8 cellular contexts compared by ENCODE assay signal in genomic region chr3:107235193-107235922, GRCh38.
DNase-seq lines count a peak whose midpoint lies in the region; ATAC-seq and TF ChIP-seq lines count a peak whose summit lies in the region.

No MANE protein-coding gene starts in this region.

- peaks cover 26% of the 10 kb centered on the region for H3K4me1 Mint-ChIP-seq in WTC11
- peaks cover 10% of the 10 kb centered on the region for H3K4me1 Mint-ChIP-seq in stimulated activated memory B cell treated with anti-CD40 and anti-IgM and Interleukin-4, amounts not matched to agents 10 μg/mL and 1 μg/mL and 100 μg/mL, for 72 hours

- H3K4me3 Mint-ChIP-seq in WTC11, result peak overlapping the region; percentile 1
- peak overlapping the region; percentile 53 for H3K4me3 Mint-ChIP-seq in stimulated activated memory B cell treated with anti-CD40 and anti-IgM and Interleukin-4, amounts not matched to agents 10 μg/mL and 1 μg/mL and 100 μg/mL, for 72 hours

- POLR2A ChIA-PET in A673 (lab: Charles Lee; ENCODE audit: low non-redundant PET) (no interaction called here), WTC11 (lab: Charles Lee) (no interaction called here)

- H3K36me3 Mint-ChIP-seq in WTC11, result 0 out of 2 replicates have a peak, but pooled peaks cover 2% of the 10 kb centered on the region
- no peaks in the 10 kb centered on the region for H3K36me3 Mint-ChIP-seq in stimulated activated memory B cell treated with anti-CD40 and anti-IgM and Interleukin-4, amounts not matched to agents 10 μg/mL and 1 μg/mL and 100 μg/mL, for 72 hours

- H3K27ac Mint-ChIP-seq in WTC11, result no peak overlapping the region
- H3K27ac Mint-ChIP-seq in stimulated activated memory B cell treated with anti-CD40 and anti-IgM and Interleukin-4, amounts not matched to agents 10 μg/mL and 1 μg/mL and 100 μg/mL, for 72 hours, result no peak overlapping the region

- no peaks in the 10 kb centered on the region for H3K36me3 ChIP-seq in A673 (ENCODE audit: insufficient read depth, low read length, poor library complexity, severe bottlenecking)

- peak overlapping the region; percentile 7 for H3K27ac ChIP-seq in A673 (ENCODE audit: low read depth, low read length, poor library complexity, severe bottlenecking)

- BruUV-seq in A673 (replicated peaks; lab: Mats Ljungman, UMichigan), result no TSS peak

- DNase-seq in A673 (ENCODE audit: low spot score), result peak; percentile 55
- DNase-seq in WTC11 (ENCODE audit: low spot score), result no peak
- DNase-seq in hepatic stellate cell (ENCODE audit: low spot score), result peak; percentile 23
- DNase-seq in stimulated activated CD4-positive, alpha-beta T cell treated with anti-CD3 and anti-CD28 coated beads, Interleukin-4, amount 100 ng/mL, for 4 hours, result no peak
- no peak for DNase-seq in stimulated activated naive CD4-positive, alpha-beta T cell treated with Interleukin-2 at 50 U/mL for 16 hours (lab: John Stamatoyannopoulos, UW)

- CTCF ChIA-PET in A673 (lab: Charles Lee), result interaction anchor here (0.9 to 1.3 kb wide), 4 partner anchors 186 to 1242 kb away, joined by 3 to 6 read pairs (median 4); no protein-coding TSS in a partner anchor
- CTCF ChIA-PET in WTC11 (lab: Charles Lee), result interaction anchor here (0.7 to 4.7 kb wide), 14 partner anchors 19 to 693 kb away, joined by 3 to 50 read pairs (median 6); no protein-coding TSS in a partner anchor

- no peak for TF ChIP-seq CTCF in A673 (conservative IDR thresholded peaks at IDR 0.05; ENCODE audit: low read depth, low read length)
- TF ChIP-seq CTCF in WTC11 (IDR thresholded peaks at IDR 0.05), result no peak

- no peaks in the 10 kb centered on the region for H3K27me3 ChIP-seq in A673 (replicated peaks; ENCODE audit: insufficient read depth, low read depth, low read length, poor library complexity)

- ATAC-seq in GM21528 (IDR thresholded peaks at IDR 0.05; ENCODE audit: low FRiP score, unreplicated experiment) (peak; percentile 7), WTC11 (peak; percentile 26; the same call in 1 of the 2 replicates), HG02970 (IDR thresholded peaks at IDR 0.05; ENCODE audit: low FRiP score, unreplicated experiment) (no peak)
- ATAC-seq in stimulated activated memory B cell treated with anti-CD40 and anti-IgM and Interleukin-4, amounts not matched to agents 10 μg/mL and 1 μg/mL and 100 μg/mL, for 72 hours, result no peak

- intact Hi-C loops in A673 (cut with micrococcal nuclease; ENCODE audit: unreplicated experiment), result loop anchor here (5.0 to 10.0 kb wide), 5 partner anchors 187 to 1239 kb away; no protein-coding TSS in a partner anchor

- peaks cover 6% of the 10 kb centered on the region; the same call in 1 of the 2 replicates for H3K9me3 Mint-ChIP-seq in WTC11
- H3K9me3 Mint-ChIP-seq in stimulated activated memory B cell treated with anti-CD40 and anti-IgM and Interleukin-4, amounts not matched to agents 10 μg/mL and 1 μg/mL and 100 μg/mL, for 72 hours, result no peaks in the 10 kb centered on the region

- H3K27me3 Mint-ChIP-seq in WTC11 (ENCODE audit: low read depth), result peaks cover 6% of the 10 kb centered on the region
- peaks cover 9% of the 10 kb centered on the region for H3K27me3 Mint-ChIP-seq in stimulated activated memory B cell treated with anti-CD40 and anti-IgM and Interleukin-4, amounts not matched to agents 10 μg/mL and 1 μg/mL and 100 μg/mL, for 72 hours

- no peaks in the 10 kb centered on the region for H3K9me3 ChIP-seq in A673 (ENCODE audit: low read depth, low read length, poor library complexity, severe bottlenecking)

- peak overlapping the region; percentile 50 for H3K4me3 ChIP-seq in A673 (ENCODE audit: low read depth, low read length, poor library complexity, severe bottlenecking)

- peaks cover 4% of the 10 kb centered on the region for H3K4me1 ChIP-seq in A673 (ENCODE audit: insufficient read depth, low read length, poor library complexity, severe bottlenecking)

TF ChIP-seq in WTC11, 78 proteins besides CTCF, POLR2A, EP300 and RAD21:
- TF ChIP-seq TEAD4 (CRISPR knock-in tag; IDR thresholded peaks at IDR 0.05), result no peak
- no peak for TF ChIP-seq SMAD3 (CRISPR knock-in tag; IDR thresholded peaks at IDR 0.05; ENCODE audit: borderline replicate concordance)
- no peak for TF ChIP-seq MYBL2 (CRISPR knock-in tag; IDR thresholded peaks at IDR 0.05)
- TF ChIP-seq ARID4B (CRISPR knock-in tag; IDR thresholded peaks at IDR 0.05; ENCODE audit: borderline replicate concordance), result no peak
- no peak for TF ChIP-seq ZNF138 (CRISPR knock-in tag; conservative IDR thresholded peaks at IDR 0.05)
- TF ChIP-seq HMGXB4 (CRISPR knock-in tag; IDR thresholded peaks at IDR 0.05), result no peak
- TF ChIP-seq ZNF219 (CRISPR knock-in tag; IDR thresholded peaks at IDR 0.05; ENCODE audit: borderline replicate concordance), result no peak
- no peak for TF ChIP-seq GTF2I (CRISPR knock-in tag; conservative IDR thresholded peaks at IDR 0.05)
- no peak for TF ChIP-seq ZNF396 (CRISPR knock-in tag; IDR thresholded peaks at IDR 0.05; ENCODE audit: borderline replicate concordance)
- no peak for TF ChIP-seq NR3C1 (CRISPR knock-in tag; conservative IDR thresholded peaks at IDR 0.05; ENCODE audit: low read depth)
- TF ChIP-seq TP53 (CRISPR knock-in tag; IDR thresholded peaks at IDR 0.05), result no peak
- no peak for TF ChIP-seq ZBTB21 (CRISPR knock-in tag; IDR thresholded peaks at IDR 0.05; ENCODE audit: borderline replicate concordance)
- no peak for TF ChIP-seq CBFB (CRISPR knock-in tag; IDR thresholded peaks at IDR 0.05; ENCODE audit: low read depth)
- TF ChIP-seq SP1 (CRISPR knock-in tag; conservative IDR thresholded peaks at IDR 0.05), result no peak

Comparison
In these comparisons a context has a peak if more than half of its experiments do, and no peak if none do; other contexts are left out.
1. DNase-seq: peak in A673 (single experiment) and hepatic stellate cell (single experiment); none in WTC11 (single experiment), stimulated activated CD4-positive, alpha-beta T cell treated with anti-CD3 and anti-CD28 coated beads, Interleukin-4, amount 100 ng/mL, for 4 hours (0 of 2) and stimulated activated naive CD4-positive, alpha-beta T cell treated with Interleukin-2 at 50 U/mL for 16 hours (single experiment).
2. ATAC-seq: peak in GM21528 (single experiment) and WTC11 (single experiment); none in stimulated activated memory B cell treated with anti-CD40 and anti-IgM and Interleukin-4, amounts not matched to agents 10 μg/mL and 1 μg/mL and 100 μg/mL, for 72 hours (single experiment) and HG02970 (single experiment).